13 cellular contexts compared by ENCODE assay signal in the genomic region with DNA sequence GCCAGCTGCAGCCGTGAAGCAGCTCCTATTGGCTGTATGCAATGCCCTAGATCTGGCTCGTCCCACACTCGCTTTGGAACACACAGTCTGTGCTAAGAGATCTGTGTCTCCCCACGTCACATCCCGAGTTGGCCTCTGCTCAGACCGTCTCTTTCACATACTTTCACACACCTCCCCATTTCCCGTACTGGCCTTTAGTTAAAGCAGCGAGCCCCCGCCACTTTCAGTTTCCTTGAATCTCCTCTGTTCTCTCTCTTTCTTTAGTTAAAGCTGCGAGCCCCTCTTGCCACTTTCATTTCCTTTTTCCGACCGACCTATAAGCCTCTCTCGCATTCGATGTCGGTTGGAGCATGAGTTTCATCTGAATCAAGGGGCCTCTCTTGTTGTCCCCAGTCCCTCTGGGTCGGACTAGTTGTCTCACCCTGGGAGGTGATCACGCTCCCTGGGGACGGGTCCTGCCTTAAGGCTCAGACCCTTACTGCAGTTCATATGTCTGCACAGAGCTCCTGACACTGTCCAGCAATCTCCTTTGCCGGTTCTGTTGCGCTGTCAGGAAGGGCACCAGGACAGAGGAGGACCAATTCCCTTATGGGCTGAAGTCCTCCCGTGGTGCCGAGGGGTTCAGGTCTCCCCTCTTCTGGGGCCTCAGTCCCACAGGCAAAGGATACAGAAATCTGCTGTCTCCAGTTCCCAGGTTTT. TPM values are rescaled to one million over a fixed set of nuclear protein-coding genes. Genes with fewer than 3 reads are reported as not detected.
DNase-seq lines count a peak whose midpoint lies in the region; ATAC-seq and TF ChIP-seq lines count a peak whose summit lies in the region.
"Had no signal": no experiment of that assay in that cellular context is flagged by ENCODE, and none has a peak within 500 bp of the region (broad histone marks: within the 10 kb centered on the region; RNA-seq: fewer than 3 reads in every experiment).

No MANE protein-coding gene starts in this region.

- ATAC-seq in GM19043 (IDR thresholded peaks at IDR 0.05; ENCODE audit: low read depth, unreplicated experiment) = peak; percentile 85
- peak; percentile 91 for ATAC-seq in HG03196 (IDR thresholded peaks at IDR 0.05; ENCODE audit: unreplicated experiment)

- H3K4me3 ChIP-seq in BE2C (ENCODE audit: low read depth, low read length) (no peak overlapping the region), H7 (ENCODE audit: insufficient read depth, low read depth, low read length) (no peak overlapping the region)
- H3K4me3 ChIP-seq: cardiac muscle cell had no signal

- TF ChIP-seq CTCF in BE2C (IDR thresholded peaks at IDR 0.05; ENCODE audit: low read depth, low read length) = no peak

- H3K9me3 ChIP-seq in BE2C = no peaks in the 10 kb centered on the region
- H3K9me3 ChIP-seq: Caco-2 had no signal

- H3K4me1 ChIP-seq in BE2C = no peaks in the 10 kb centered on the region
- H3K4me1 ChIP-seq: Caco-2 had no signal

- peak; percentile 3 for DNase-seq in CD1c-positive myeloid dendritic cell (ENCODE audit: extremely low spot score)
- DNase-seq in activated effector memory CD4-positive, alpha-beta T cell treated with anti-CD3 and anti-CD28 coated beads, Interleukin-2, amount 50 U/mL, for 16 hours = peak; percentile 62
- DNase-seq in Kasumi-1 (lab: John Stamatoyannopoulos, UW) = no peak
- DNase-seq in cortex of kidney (lab: John Stamatoyannopoulos, UW) = no peak
- DNase-seq in BE2C = no peak
- no peak for DNase-seq in H7
- DNase-seq: Caco-2, NCI-H2107 had no signal

- H3K27me3 ChIP-seq in BE2C = no peaks in the 10 kb centered on the region
- no peaks in the 10 kb centered on the region for H3K27me3 ChIP-seq in H7 (ENCODE audit: control insufficient read depth, insufficient read depth, low read length)
- H3K27me3 ChIP-seq: cardiac muscle cell had no signal

- no peaks in the 10 kb centered on the region for H3K36me3 ChIP-seq in BE2C
- no peaks in the 10 kb centered on the region for H3K36me3 ChIP-seq in H7 (replicated peaks; ENCODE audit: control insufficient read depth, insufficient read depth, low read length)
- H3K36me3 ChIP-seq: cardiac muscle cell had no signal

RNA-seq across cellular contexts. Expression of a gene that starts 42.6 kb away (rescaled TPM):
- polyA plus RNA-seq in BE2C (2012; ENCODE audit: insufficient read depth, insufficient read length, low read depth) = not detected
- not detected in 2 replicates for total RNA-seq in H7 (2014; rRNA removed; shearing (Covaris generic))
- total RNA-seq: Caco-2, cardiac muscle cell, H1, kidney epithelial cell had no signal
- polyA plus RNA-seq: cardiac muscle cell, H1 had no signal

Comparison
In these comparisons a context has a peak if more than half of its experiments do, and no peak if none do; other contexts are left out.
1. DNase-seq: peak in CD1c-positive myeloid dendritic cell (single experiment) and activated effector memory CD4-positive, alpha-beta T cell treated with anti-CD3 and anti-CD28 coated beads, Interleukin-2, amount 50 U/mL, for 16 hours (single experiment); none in Kasumi-1 (0 of 2), cortex of kidney (single experiment), BE2C (single experiment) and H7 (single experiment).